ENCODE assay signal across 11 cellular contexts in genomic region chr1:33155877-33156538, GRCh38. TPM values are rescaled to one million over a fixed set of nuclear protein-coding genes. Genes with fewer than 3 reads are reported as not detected.
A peak's percentile ranks its signal among the peaks of the same experiment; 100 is the strongest.
DNase-seq lines count a peak whose midpoint lies in the region; ATAC-seq and TF ChIP-seq lines count a peak whose summit lies in the region.
"Had no signal": no experiment of that assay in that cellular context is flagged by ENCODE, and none has a peak within 500 bp of the region (broad histone marks: within the 10 kb centered on the region; RNA-seq: fewer than 3 reads in every experiment).

No MANE protein-coding gene starts in this region.

- no peak for ATAC-seq in natural killer cell treated with Interleukin-12 subunit alpha and Interleukin-12 subunit beta and Interleukin-15 and Interleukin-18, amount 100 ng/mL, for 72 hours
- ATAC-seq in natural killer cell: no peak

- H3K27me3 ChIP-seq in adrenal gland: no peaks in the 10 kb centered on the region
- H3K27me3 ChIP-seq: neural progenitor cell had no signal

- peaks cover 11 to 20% of the 10 kb centered on the region in 2 donors for H3K4me1 ChIP-seq in adrenal gland (replicated peaks in 1 of 2)

- no peaks in the 10 kb centered on the region for H3K36me3 Mint-ChIP-seq in natural killer cell treated with Interleukin-12 subunit alpha and Interleukin-12 subunit beta and Interleukin-15 and Interleukin-18, amount 100 ng/mL, for 72 hours
- H3K36me3 Mint-ChIP-seq in natural killer cell: no peaks in the 10 kb centered on the region
- peaks cover 21% of the 10 kb centered on the region for H3K36me3 Mint-ChIP-seq in mesothelial cell of epicardium
- no peaks in the 10 kb centered on the region for H3K36me3 Mint-ChIP-seq in activated naive CD8-positive, alpha-beta T cell treated with anti-CD3 and anti-CD28 coated beads for 36 hours
- H3K36me3 Mint-ChIP-seq in activated T-helper 2 cell treated with anti-CD3 and anti-CD28 coated beads, Interferon-gamma antibody, Interleukin-2, Interleukin-4, amounts not matched to agents 10 μg/mL and 5 μg/mL and 100 μg/mL, durations not matched to agents 14 hours and 24 hours and 36 hours (ENCODE audit: low read depth): peaks cover 4% of the 10 kb centered on the region

- WGBS in adrenal gland, 4 donors: 55 to 60% (median 59%) methylated on average over 4 of the region's 4 CpGs

- no peaks in the 10 kb centered on the region for H3K9me3 Mint-ChIP-seq in natural killer cell treated with Interleukin-12 subunit alpha and Interleukin-12 subunit beta and Interleukin-15 and Interleukin-18, amount 100 ng/mL, for 72 hours
- no peaks in the 10 kb centered on the region for H3K9me3 Mint-ChIP-seq in natural killer cell
- no peaks in the 10 kb centered on the region for H3K9me3 Mint-ChIP-seq in mesothelial cell of epicardium
- no peaks in the 10 kb centered on the region for H3K9me3 Mint-ChIP-seq in activated naive CD8-positive, alpha-beta T cell treated with anti-CD3 and anti-CD28 coated beads for 36 hours
- H3K9me3 Mint-ChIP-seq in activated T-helper 2 cell treated with anti-CD3 and anti-CD28 coated beads, Interferon-gamma antibody, Interleukin-2, Interleukin-4, amounts not matched to agents 10 μg/mL and 5 μg/mL and 100 μg/mL, durations not matched to agents 14 hours and 24 hours and 36 hours: no peaks in the 10 kb centered on the region
- H3K9me3 Mint-ChIP-seq: neural progenitor cell had no signal

- intact Hi-C loops in natural killer cell (cut with micrococcal nuclease): no loop called here
- intact Hi-C loops in adrenal gland (cut with DNase I): no loop called here
- intact Hi-C loops in activated T-helper 2 cell treated with anti-CD3 and anti-CD28 coated beads, Interferon-gamma antibody, Interleukin-2, Interleukin-4, amounts not matched to agents 10 μg/mL and 5 μg/mL and 100 μg/mL, durations not matched to agents 14 hours and 24 hours and 36 hours (cut with micrococcal nuclease): no loop called here

- peaks cover 0 to 18% of the 10 kb centered on the region in 2 donors for H3K36me3 ChIP-seq in adrenal gland (replicated peaks in 1 of 2)
- H3K36me3 ChIP-seq: neural progenitor cell had no signal

- TF ChIP-seq CTCF in natural killer cell (IDR thresholded peaks at IDR 0.05) (no peak), adrenal gland (IDR thresholded peaks at IDR 0.05) (no peak), mesothelial cell of epicardium (IDR thresholded peaks at IDR 0.05; ENCODE audit: unreplicated experiment) (no peak)

- H3K9me3 ChIP-seq in adrenal gland (replicated peaks in 1 of 3): no peaks in the 10 kb centered on the region

- peak; percentile 40 for DNase-seq in natural killer cell treated with Interleukin-12 subunit alpha and Interleukin-12 subunit beta and Interleukin-15 and Interleukin-18, amount 100 ng/mL, for 72 hours (ENCODE audit: low spot score)
- DNase-seq in natural killer cell (no peak), adrenal gland (peak in 6 of 7 donors; percentile 58 to 73 (median 70)), mesothelial cell of epicardium (ENCODE audit: low spot score in 2 of 2, unreplicated experiment in 2 of 2) (no peak), NCI-H1694 treated with DMSO at 0.1 percent for 48 hours (lab: John Stamatoyannopoulos, UW) (no peak)
- DNase-seq in activated naive CD8-positive, alpha-beta T cell treated with anti-CD3 and anti-CD28 coated beads for 36 hours: no peak
- no peak for DNase-seq in activated T-helper 2 cell treated with anti-CD3 and anti-CD28 coated beads, Interferon-gamma antibody, Interleukin-2, Interleukin-4, amounts not matched to agents 10 μg/mL and 5 μg/mL and 100 μg/mL, durations not matched to agents 14 hours and 24 hours and 36 hours (ENCODE audit: low spot score)
- DNase-seq: NCI-H1048, SW 1271 had no signal

- H3K27ac ChIP-seq in adrenal gland: peak overlapping the region in 3 of 5 donors; percentile 6 to 26 (median 18)
- H3K27ac ChIP-seq: neural progenitor cell, RWPE1 had no signal

- H3K4me3 Mint-ChIP-seq in natural killer cell treated with Interleukin-12 subunit alpha and Interleukin-12 subunit beta and Interleukin-15 and Interleukin-18, amount 100 ng/mL, for 72 hours: no peak overlapping the region
- H3K4me3 Mint-ChIP-seq in natural killer cell (no peak overlapping the region), mesothelial cell of epicardium (no peak overlapping the region)
- H3K4me3 Mint-ChIP-seq in activated naive CD8-positive, alpha-beta T cell treated with anti-CD3 and anti-CD28 coated beads for 36 hours: no peak overlapping the region
- no peak overlapping the region for H3K4me3 Mint-ChIP-seq in activated T-helper 2 cell treated with anti-CD3 and anti-CD28 coated beads, Interferon-gamma antibody, Interleukin-2, Interleukin-4, amounts not matched to agents 10 μg/mL and 5 μg/mL and 100 μg/mL, durations not matched to agents 14 hours and 24 hours and 36 hours (ENCODE audit: low read depth)
- H3K4me3 Mint-ChIP-seq: neural progenitor cell had no signal

- no peak for TF ChIP-seq POLR2A in adrenal gland (IDR thresholded peaks at IDR 0.05)

- no peak overlapping the region for H3K27ac Mint-ChIP-seq in natural killer cell treated with Interleukin-12 subunit alpha and Interleukin-12 subunit beta and Interleukin-15 and Interleukin-18, amount 100 ng/mL, for 72 hours
- H3K27ac Mint-ChIP-seq in natural killer cell (no peak overlapping the region), mesothelial cell of epicardium (peak overlapping the region; percentile 63)
- no peak overlapping the region for H3K27ac Mint-ChIP-seq in activated naive CD8-positive, alpha-beta T cell treated with anti-CD3 and anti-CD28 coated beads for 36 hours
- H3K27ac Mint-ChIP-seq in activated T-helper 2 cell treated with anti-CD3 and anti-CD28 coated beads, Interferon-gamma antibody, Interleukin-2, Interleukin-4, amounts not matched to agents 10 μg/mL and 5 μg/mL and 100 μg/mL, durations not matched to agents 14 hours and 24 hours and 36 hours: no peak overlapping the region
- H3K27ac Mint-ChIP-seq: neural progenitor cell had no signal

- H3K4me3 ChIP-seq in adrenal gland: no peak overlapping the region
- H3K4me3 ChIP-seq: neural progenitor cell had no signal

- H3K27me3 Mint-ChIP-seq in natural killer cell treated with Interleukin-12 subunit alpha and Interleukin-12 subunit beta and Interleukin-15 and Interleukin-18, amount 100 ng/mL, for 72 hours: no peaks in the 10 kb centered on the region
- H3K27me3 Mint-ChIP-seq in natural killer cell (ENCODE audit: low read depth in 2 of 2) (no peaks in the 10 kb centered on the region), mesothelial cell of epicardium (ENCODE audit: low read depth) (no peaks in the 10 kb centered on the region)
- H3K27me3 Mint-ChIP-seq in activated naive CD8-positive, alpha-beta T cell treated with anti-CD3 and anti-CD28 coated beads for 36 hours: no peaks in the 10 kb centered on the region
- H3K27me3 Mint-ChIP-seq in activated T-helper 2 cell treated with anti-CD3 and anti-CD28 coated beads, Interferon-gamma antibody, Interleukin-2, Interleukin-4, amounts not matched to agents 10 μg/mL and 5 μg/mL and 100 μg/mL, durations not matched to agents 14 hours and 24 hours and 36 hours (ENCODE audit: low read depth): no peaks in the 10 kb centered on the region

- peaks cover 0 to 2% of the 10 kb centered on the region in 2 donors for H3K4me1 Mint-ChIP-seq in natural killer cell treated with Interleukin-12 subunit alpha and Interleukin-12 subunit beta and Interleukin-15 and Interleukin-18, amount 100 ng/mL, for 72 hours (ENCODE audit: low read depth in 2 of 2)
- peaks cover 0 to 16% of the 10 kb centered on the region in 2 donors for H3K4me1 Mint-ChIP-seq in natural killer cell
- peaks cover 36% of the 10 kb centered on the region for H3K4me1 Mint-ChIP-seq in mesothelial cell of epicardium
- H3K4me1 Mint-ChIP-seq in activated naive CD8-positive, alpha-beta T cell treated with anti-CD3 and anti-CD28 coated beads for 36 hours: no peaks in the 10 kb centered on the region
- no peaks in the 10 kb centered on the region for H3K4me1 Mint-ChIP-seq in activated T-helper 2 cell treated with anti-CD3 and anti-CD28 coated beads, Interferon-gamma antibody, Interleukin-2, Interleukin-4, amounts not matched to agents 10 μg/mL and 5 μg/mL and 100 μg/mL, durations not matched to agents 14 hours and 24 hours and 36 hours (ENCODE audit: low read depth)

RNA-seq across cellular contexts. Expression of gene TRIM62, which starts 25.8 kb away (rescaled TPM):
- 10 to 100 TPM in 1 of 2 donors, 1 to 10 TPM in 1; 8.7 to 15.0 TPM for total RNA-seq in natural killer cell treated with Interleukin-12 subunit alpha and Interleukin-12 subunit beta and Interleukin-15 and Interleukin-18, amount 100 ng/mL, for 72 hours
- total RNA-seq in natural killer cell: 10 to 100 TPM; 18.2 to 35.4 (median 23.2) TPM
- 10 to 100 TPM in 5 of 8 donors, 1 to 10 TPM in 3; 7.7 to 19.5 (median 12.1) TPM for total RNA-seq in adrenal gland
- 10 to 100 TPM in 1 of 3 donors, 1 to 10 TPM in 2; 6.7 to 13.2 (median 8.7) TPM for polyA plus RNA-seq in adrenal gland
- total RNA-seq in mesothelial cell of epicardium: 13.6 to 14.7 TPM (median 13.9 TPM) in 3 replicates
- total RNA-seq in activated naive CD8-positive, alpha-beta T cell treated with anti-CD3 and anti-CD28 coated beads for 36 hours: 1 to 10 TPM; 3.4 to 4.5 TPM
- 5.0 and 5.6 TPM in 2 replicates for total RNA-seq in activated T-helper 2 cell treated with anti-CD3 and anti-CD28 coated beads, Interferon-gamma antibody, Interleukin-2, Interleukin-4, amounts not matched to agents 10 μg/mL and 5 μg/mL and 100 μg/mL, durations not matched to agents 14 hours and 24 hours and 36 hours

Comparison
In these comparisons a context has a peak if more than half of its experiments do, and no peak if none do; other contexts are left out.
1. DNase-seq: peak in natural killer cell treated with Interleukin-12 subunit alpha and Interleukin-12 subunit beta and Interleukin-15 and Interleukin-18, amount 100 ng/mL, for 72 hours (single experiment) and adrenal gland (6 of 7); none in natural killer cell (single experiment), mesothelial cell of epicardium (0 of 2), NCI-H1694 treated with DMSO at 0.1 percent for 48 hours (single experiment), activated naive CD8-positive, alpha-beta T cell treated with anti-CD3 and anti-CD28 coated beads for 36 hours (single experiment) and activated T-helper 2 cell treated with anti-CD3 and anti-CD28 coated beads, Interferon-gamma antibody, Interleukin-2, Interleukin-4, amounts not matched to agents 10 μg/mL and 5 μg/mL and 100 μg/mL, durations not matched to agents 14 hours and 24 hours and 36 hours (single experiment).